In genomic region chrX:142327182-142327581, GRCh38 we compare ENCODE assay signal across 5 cellular contexts.
"Had no signal": no experiment of that assay in that cellular context is flagged by ENCODE, and none has a peak within 500 bp of the region (broad histone marks: within the 10 kb centered on the region; RNA-seq: fewer than 3 reads in every experiment).

No MANE protein-coding gene starts in this region.

- H3K27ac ChIP-seq: HL-60 had no signal

- ATAC-seq: HepG2, K562 had no signal

- DNase-seq: KBM-7, KG1 had no signal

- H3K4me3 ChIP-seq: K562 had no signal
